ENCODE assay signal across 21 cellular contexts in genomic region chr7:92749832-92750231, GRCh38.
A peak's percentile ranks its signal among the peaks of the same experiment; 100 is the strongest.
DNase-seq lines count a peak whose midpoint lies in the region; ATAC-seq and TF ChIP-seq lines count a peak whose summit lies in the region.
"Had no signal": no experiment of that assay in that cellular context is flagged by ENCODE, and none has a peak within 500 bp of the region (broad histone marks: within the 10 kb centered on the region; RNA-seq: fewer than 3 reads in every experiment).

No MANE protein-coding gene starts in this region.

- H3K27ac ChIP-seq in ACC112 (ENCODE audit: low read depth, low read length) = peak overlapping the region; percentile 96
- H3K27ac ChIP-seq in brain microvascular endothelial cell = peak overlapping the region; percentile 98
- H3K27ac ChIP-seq in tibial artery = no peak overlapping the region
- H3K27ac ChIP-seq: esophagus muscularis mucosa, tibial nerve, WERI-Rb-1 had no signal

- H3K4me1 Mint-ChIP-seq in HFFc6 (ENCODE audit: low read depth) = peaks cover 92% of the 10 kb centered on the region

- H3K9me3 Mint-ChIP-seq in HFFc6 = peaks cover 4% of the 10 kb centered on the region; the same call in 1 of the 2 replicates

- H3K4me3 ChIP-seq in ACC112 (ENCODE audit: low read depth, low read length) (peak overlapping the region; percentile 19; the same call in 1 of the 2 replicates), brain microvascular endothelial cell (ENCODE audit: low read depth, low read length) (no peak overlapping the region), mucosa of descending colon (no peak overlapping the region), tibial artery (no peak overlapping the region)
- H3K4me3 ChIP-seq: esophagus muscularis mucosa, tibial nerve had no signal

- H3K9me3 ChIP-seq in mucosa of descending colon (no peaks in the 10 kb centered on the region), tibial artery (no peaks in the 10 kb centered on the region)
- H3K9me3 ChIP-seq: esophagus muscularis mucosa, tibial nerve had no signal

- 0 out of 2 replicates have a peak, but pooled peaks cover 3% of the 10 kb centered on the region for H3K36me3 ChIP-seq in ACC112 (ENCODE audit: insufficient read depth, low read length)
- H3K36me3 ChIP-seq in brain microvascular endothelial cell (replicated peaks) = no peaks in the 10 kb centered on the region
- no peaks in the 10 kb centered on the region for H3K36me3 ChIP-seq in mucosa of descending colon (ENCODE audit: low read depth)
- H3K36me3 ChIP-seq in tibial artery = no peaks in the 10 kb centered on the region
- H3K36me3 ChIP-seq: esophagus muscularis mucosa, tibial nerve, WERI-Rb-1 had no signal

- H3K36me3 Mint-ChIP-seq in HFFc6 (ENCODE audit: low read depth) = peaks cover 47% of the 10 kb centered on the region

- H3K27me3 ChIP-seq in ACC112 (ENCODE audit: insufficient read depth, low read length) = no peaks in the 10 kb centered on the region
- no peaks in the 10 kb centered on the region for H3K27me3 ChIP-seq in brain microvascular endothelial cell (replicated peaks)
- no peaks in the 10 kb centered on the region for H3K27me3 ChIP-seq in tibial artery
- H3K27me3 ChIP-seq: esophagus muscularis mucosa, tibial nerve had no signal

- ATAC-seq in mucosa of descending colon (peak; percentile 47), HG03442 (IDR thresholded peaks at IDR 0.05; ENCODE audit: unreplicated experiment) (no peak), HG02852 (IDR thresholded peaks at IDR 0.05; ENCODE audit: unreplicated experiment) (no peak)
- ATAC-seq: left cardiac atrium; stimulated activated naive CD8-positive, alpha-beta T cell treated with anti-CD3 and anti-CD28 coated beads, Interleukin-15, Interleukin-2, amounts not matched to agents 100 U/mL and 50 U/mL, for 24 hours; T-helper 17 cell had no signal

- H3K4me3 Mint-ChIP-seq in HFFc6 = peak overlapping the region; percentile 39; the same call in 1 of the 2 replicates
- H3K4me3 Mint-ChIP-seq: T-helper 17 cell had no signal

- in situ Hi-C loops in brain microvascular endothelial cell (cut with HindIII; ENCODE audit: low pct_ligation_motif_present, low sequenced_read_pairs) = no loop called here

- intact Hi-C loops in mucosa of descending colon (cut with DNase I, micrococcal nuclease) (no loop called here), tibial artery (cut with DNase I; ENCODE audit: low total_unique reads) (no loop called here)

- no peak for TF ChIP-seq CTCF in HFFc6 (IDR thresholded peaks at IDR 0.05)
- TF ChIP-seq CTCF in brain microvascular endothelial cell (IDR thresholded peaks at IDR 0.05; ENCODE audit: low read depth, low read length, missing control alignments) = no peak
- TF ChIP-seq CTCF in mucosa of descending colon (IDR thresholded peaks at IDR 0.05) = no peak
- TF ChIP-seq CTCF in tibial artery (IDR thresholded peaks at IDR 0.05) = no peak

- H3K4me1 ChIP-seq in ACC112 (ENCODE audit: control insufficient read depth, insufficient read depth, low read length, unreplicated experiment) = peaks cover 67% of the 10 kb centered on the region
- no peaks in the 10 kb centered on the region for H3K4me1 ChIP-seq in mucosa of descending colon (ENCODE audit: low read depth)
- H3K4me1 ChIP-seq in tibial artery = peaks cover 0 to 38% (median 4%) of the 10 kb centered on the region in 4 donors

- peaks cover 1% of the 10 kb centered on the region; the same call in 1 of the 2 replicates for H3K27me3 Mint-ChIP-seq in HFFc6 (ENCODE audit: insufficient read depth)
- H3K27me3 Mint-ChIP-seq: T-helper 17 cell had no signal

- H2AFZ ChIP-seq in ACC112 (ENCODE audit: low read length, unreplicated experiment) = no peak overlapping the region

- peaks cover 74% of the 10 kb centered on the region for H3K79me2 ChIP-seq in ACC112 (ENCODE audit: control insufficient read depth, insufficient read depth, low read length, unreplicated experiment)

- no peak for DNase-seq in HFFc6
- DNase-seq in brain microvascular endothelial cell = no peak
- no peak for DNase-seq in mucosa of descending colon
- no peak for DNase-seq in tibial artery
- DNase-seq: activated CD8-positive, alpha-beta memory T cell treated with anti-CD3 and anti-CD28 coated beads for 24 hours; activated effector memory CD4-positive, alpha-beta T cell treated with Interleukin-2 at 50 U/mL for 16 hours; effector CD4-positive, alpha-beta T cell; left cardiac atrium; NCI-H1436; NCI-H526; nucleus accumbens; retina; SHP77; stimulated activated naive CD8-positive, alpha-beta T cell treated with anti-CD3 and anti-CD28 coated beads, Interleukin-15, Interleukin-2, amounts not matched to agents 100 U/mL and 50 U/mL, for 24 hours; T-helper 17 cell; WERI-Rb-1 had no signal

- peak overlapping the region; percentile 53 for H3K27ac Mint-ChIP-seq in HFFc6
- H3K27ac Mint-ChIP-seq: T-helper 17 cell had no signal

Comparison
In these comparisons a context has a peak if more than half of its experiments do, and no peak if none do; other contexts are left out.
1. H3K27ac ChIP-seq: peak in ACC112 (single experiment) and brain microvascular endothelial cell (single experiment); none in tibial artery (0 of 2).